1 cellular context compared by ENCODE assay signal in the genomic region with DNA sequence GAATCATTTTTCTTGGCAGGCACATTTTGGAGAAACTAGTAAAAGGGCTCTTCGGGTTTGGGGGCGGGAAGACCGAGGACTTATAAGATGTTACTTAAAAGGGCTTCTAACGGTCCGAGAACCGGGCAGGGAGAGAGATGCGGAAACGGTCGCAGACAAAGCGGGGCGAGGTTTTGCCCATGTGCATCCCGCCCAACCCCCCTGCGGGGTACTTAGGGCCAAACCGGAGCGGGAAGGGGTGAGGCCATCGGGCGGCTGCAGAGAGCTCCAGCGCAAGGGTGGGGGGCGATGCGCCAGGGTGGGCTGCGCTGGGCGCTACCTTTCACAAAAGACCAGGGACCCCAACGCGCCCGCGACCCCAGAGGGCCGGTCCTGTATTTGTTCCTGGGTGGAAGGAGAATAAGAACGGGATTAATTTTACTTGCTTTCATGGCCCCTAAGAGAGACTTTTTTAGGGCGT.
TF ChIP-seq lines count a peak whose summit lies in the region.

No MANE protein-coding gene starts in this region.

TF ChIP-seq in HepG2, 621 proteins besides CTCF, POLR2A, EP300 and RAD21 (continued from another document and continues in another):
- TF ChIP-seq, protein P1, sequence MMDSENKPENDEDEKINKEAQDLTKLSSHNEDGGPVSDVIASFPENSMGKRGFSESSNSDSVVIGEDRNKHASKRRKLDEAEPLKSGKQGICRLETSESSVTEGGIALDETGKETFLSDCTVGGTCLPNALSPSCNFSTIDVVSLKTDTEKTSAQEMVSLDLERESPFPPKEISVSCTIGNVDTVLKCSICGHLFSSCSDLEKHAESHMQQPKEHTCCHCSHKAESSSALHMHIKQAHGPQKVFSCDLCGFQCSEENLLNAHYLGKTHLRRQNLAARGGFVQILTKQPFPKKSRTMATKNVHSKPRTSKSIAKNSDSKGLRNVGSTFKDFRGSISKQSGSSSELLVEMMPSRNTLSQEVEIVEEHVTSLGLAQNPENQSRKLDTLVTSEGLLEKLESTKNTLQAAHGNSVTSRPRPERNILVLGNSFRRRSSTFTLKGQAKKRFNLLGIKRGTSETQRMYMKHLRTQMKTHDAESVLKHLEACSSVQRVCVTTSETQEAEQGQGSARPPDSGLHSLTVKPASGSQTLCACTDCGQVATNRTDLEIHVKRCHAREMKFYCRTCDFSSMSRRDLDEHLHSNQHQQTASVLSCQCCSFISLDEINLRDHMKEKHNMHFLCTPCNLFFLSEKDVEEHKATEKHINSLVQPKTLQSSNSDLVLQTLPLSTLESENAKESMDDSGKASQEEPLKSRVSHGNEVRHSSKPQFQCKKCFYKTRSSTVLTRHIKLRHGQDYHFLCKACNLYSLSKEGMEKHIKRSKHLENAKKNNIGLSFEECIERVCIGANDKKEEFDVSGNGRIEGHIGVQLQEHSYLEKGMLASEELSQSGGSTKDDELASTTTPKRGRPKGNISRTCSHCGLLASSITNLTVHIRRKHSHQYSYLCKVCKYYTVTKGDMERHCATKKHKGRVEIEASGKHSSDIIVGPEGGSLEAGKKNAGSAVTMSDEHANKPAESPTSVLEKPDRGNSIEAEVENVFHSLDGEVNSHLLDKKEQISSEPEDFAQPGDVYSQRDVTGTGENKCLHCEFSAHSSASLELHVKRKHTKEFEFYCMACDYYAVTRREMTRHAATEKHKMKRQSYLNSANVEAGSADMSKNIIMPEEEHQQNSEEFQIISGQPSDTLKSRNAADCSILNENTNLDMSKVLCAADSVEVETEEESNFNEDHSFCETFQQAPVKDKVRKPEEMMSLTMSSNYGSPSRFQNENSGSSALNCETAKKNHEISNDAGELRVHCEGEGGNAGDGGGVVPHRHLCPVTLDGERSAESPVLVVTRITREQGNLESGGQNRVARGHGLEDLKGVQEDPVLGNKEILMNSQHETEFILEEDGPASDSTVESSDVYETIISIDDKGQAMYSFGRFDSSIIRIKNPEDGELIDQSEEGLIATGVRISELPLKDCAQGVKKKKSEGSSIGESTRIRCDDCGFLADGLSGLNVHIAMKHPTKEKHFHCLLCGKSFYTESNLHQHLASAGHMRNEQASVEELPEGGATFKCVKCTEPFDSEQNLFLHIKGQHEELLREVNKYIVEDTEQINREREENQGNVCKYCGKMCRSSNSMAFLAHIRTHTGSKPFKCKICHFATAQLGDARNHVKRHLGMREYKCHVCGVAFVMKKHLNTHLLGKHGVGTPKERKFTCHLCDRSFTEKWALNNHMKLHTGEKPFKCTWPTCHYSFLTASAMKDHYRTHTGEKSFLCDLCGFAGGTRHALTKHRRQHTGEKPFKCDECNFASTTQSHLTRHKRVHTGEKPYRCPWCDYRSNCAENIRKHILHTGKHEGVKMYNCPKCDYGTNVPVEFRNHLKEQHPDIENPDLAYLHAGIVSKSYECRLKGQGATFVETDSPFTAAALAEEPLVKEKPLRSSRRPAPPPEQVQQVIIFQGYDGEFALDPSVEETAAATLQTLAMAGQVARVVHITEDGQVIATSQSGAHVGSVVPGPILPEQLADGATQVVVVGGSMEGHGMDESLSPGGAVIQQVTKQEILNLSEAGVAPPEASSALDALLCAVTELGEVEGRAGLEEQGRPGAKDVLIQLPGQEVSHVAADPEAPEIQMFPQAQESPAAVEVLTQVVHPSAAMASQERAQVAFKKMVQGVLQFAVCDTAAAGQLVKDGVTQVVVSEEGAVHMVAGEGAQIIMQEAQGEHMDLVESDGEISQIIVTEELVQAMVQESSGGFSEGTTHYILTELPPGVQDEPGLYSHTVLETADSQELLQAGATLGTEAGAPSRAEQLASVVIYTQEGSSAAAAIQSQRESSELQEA (CRISPR knock-in tag; IDR thresholded peaks at IDR 0.05; ENCODE audit: not compliant biosample characterization), result no peak
- TF ChIP-seq SIX4 (CRISPR knock-in tag; IDR thresholded peaks at IDR 0.05) (no peak), ZNF879 (CRISPR knock-in tag; IDR thresholded peaks at IDR 0.05) (no peak), ZNF883 (CRISPR knock-in tag; IDR thresholded peaks at IDR 0.05; ENCODE audit: not compliant biosample characterization) (no peak), ZNF230 (CRISPR knock-in tag; IDR thresholded peaks at IDR 0.05) (no peak), NCOR1 (IDR thresholded peaks at IDR 0.05; ENCODE audit: borderline replicate concordance, low read length) (no peak), ZNF317 (CRISPR knock-in tag; IDR thresholded peaks at IDR 0.05) (no peak), ATF7 (IDR thresholded peaks at IDR 0.05) (no peak), ATF7 (CRISPR knock-in tag; IDR thresholded peaks at IDR 0.05) (0 out of 2 replicates have a peak, but pooled peaks have one; percentile 25), MYNN (CRISPR knock-in tag; IDR thresholded peaks at IDR 0.05; ENCODE audit: low read depth) (no peak), YEATS2 (CRISPR knock-in tag; IDR thresholded peaks at IDR 0.05; ENCODE audit: borderline replicate concordance) (no peak), FOXK2 (IDR thresholded peaks at IDR 0.05) (no peak), HNRNPH1 (optimal IDR thresholded peaks at IDR 0.05; ENCODE audit: low read depth, low read length) (peak; percentile 70), ZNF563 (CRISPR knock-in tag; IDR thresholded peaks at IDR 0.05) (no peak), HOXA3 (CRISPR knock-in tag; IDR thresholded peaks at IDR 0.05) (no peak), TGIF2 (CRISPR knock-in tag; IDR thresholded peaks at IDR 0.05) (no peak; the same call in 1 of the 2 replicates), ZNF841 (CRISPR knock-in tag; IDR thresholded peaks at IDR 0.05; ENCODE audit: borderline replicate concordance) (peak; percentile 78; the same call in 1 of the 2 replicates), MBD4 (IDR thresholded peaks at IDR 0.05; ENCODE audit: borderline replicate concordance, low read length) (peak; percentile 57; the same call in 1 of the 2 replicates), ZNF367 (CRISPR knock-in tag; IDR thresholded peaks at IDR 0.05; ENCODE audit: borderline replicate concordance) (no peak; the same call in 1 of the 2 replicates), ZNF547 (CRISPR knock-in tag; IDR thresholded peaks at IDR 0.05) (no peak), GFI1 (CRISPR knock-in tag; IDR thresholded peaks at IDR 0.05; ENCODE audit: borderline replicate concordance) (0 out of 2 replicates have a peak, but pooled peaks have one; percentile 4), ZNF430 (CRISPR knock-in tag; IDR thresholded peaks at IDR 0.05) (no peak), ZNF780A (CRISPR knock-in tag; IDR thresholded peaks at IDR 0.05) (no peak), NFE2L1 (CRISPR knock-in tag; IDR thresholded peaks at IDR 0.05; ENCODE audit: borderline replicate concordance) (no peak), POLR2G (IDR thresholded peaks at IDR 0.05; ENCODE audit: low read depth, low read length) (peak; percentile 14; the same call in 1 of the 2 replicates), ZNF264 (CRISPR knock-in tag; IDR thresholded peaks at IDR 0.05) (no peak)
- TF ChIP-seq, protein P2, sequence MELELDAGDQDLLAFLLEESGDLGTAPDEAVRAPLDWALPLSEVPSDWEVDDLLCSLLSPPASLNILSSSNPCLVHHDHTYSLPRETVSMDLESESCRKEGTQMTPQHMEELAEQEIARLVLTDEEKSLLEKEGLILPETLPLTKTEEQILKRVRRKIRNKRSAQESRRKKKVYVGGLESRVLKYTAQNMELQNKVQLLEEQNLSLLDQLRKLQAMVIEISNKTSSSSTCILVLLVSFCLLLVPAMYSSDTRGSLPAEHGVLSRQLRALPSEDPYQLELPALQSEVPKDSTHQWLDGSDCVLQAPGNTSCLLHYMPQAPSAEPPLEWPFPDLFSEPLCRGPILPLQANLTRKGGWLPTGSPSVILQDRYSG (CRISPR knock-in tag; IDR thresholded peaks at IDR 0.05), result 0 out of 2 replicates have a peak, but pooled peaks have one; percentile 13
- TF ChIP-seq, protein P3, sequence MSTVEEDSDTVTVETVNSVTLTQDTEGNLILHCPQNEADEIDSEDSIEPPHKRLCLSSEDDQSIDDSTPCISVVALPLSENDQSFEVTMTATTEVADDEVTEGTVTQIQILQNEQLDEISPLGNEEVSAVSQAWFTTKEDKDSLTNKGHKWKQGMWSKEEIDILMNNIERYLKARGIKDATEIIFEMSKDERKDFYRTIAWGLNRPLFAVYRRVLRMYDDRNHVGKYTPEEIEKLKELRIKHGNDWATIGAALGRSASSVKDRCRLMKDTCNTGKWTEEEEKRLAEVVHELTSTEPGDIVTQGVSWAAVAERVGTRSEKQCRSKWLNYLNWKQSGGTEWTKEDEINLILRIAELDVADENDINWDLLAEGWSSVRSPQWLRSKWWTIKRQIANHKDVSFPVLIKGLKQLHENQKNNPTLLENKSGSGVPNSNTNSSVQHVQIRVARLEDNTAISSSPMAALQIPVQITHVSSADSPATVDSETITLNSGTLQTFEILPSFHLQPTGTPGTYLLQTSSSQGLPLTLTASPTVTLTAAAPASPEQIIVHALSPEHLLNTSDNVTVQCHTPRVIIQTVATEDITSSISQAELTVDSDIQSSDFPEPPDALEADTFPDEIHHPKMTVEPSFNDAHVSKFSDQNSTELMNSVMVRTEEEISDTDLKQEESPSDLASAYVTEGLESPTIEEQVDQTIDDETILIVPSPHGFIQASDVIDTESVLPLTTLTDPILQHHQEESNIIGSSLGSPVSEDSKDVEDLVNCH (CRISPR knock-in tag; IDR thresholded peaks at IDR 0.05), result no peak
- TF ChIP-seq, protein P4, sequence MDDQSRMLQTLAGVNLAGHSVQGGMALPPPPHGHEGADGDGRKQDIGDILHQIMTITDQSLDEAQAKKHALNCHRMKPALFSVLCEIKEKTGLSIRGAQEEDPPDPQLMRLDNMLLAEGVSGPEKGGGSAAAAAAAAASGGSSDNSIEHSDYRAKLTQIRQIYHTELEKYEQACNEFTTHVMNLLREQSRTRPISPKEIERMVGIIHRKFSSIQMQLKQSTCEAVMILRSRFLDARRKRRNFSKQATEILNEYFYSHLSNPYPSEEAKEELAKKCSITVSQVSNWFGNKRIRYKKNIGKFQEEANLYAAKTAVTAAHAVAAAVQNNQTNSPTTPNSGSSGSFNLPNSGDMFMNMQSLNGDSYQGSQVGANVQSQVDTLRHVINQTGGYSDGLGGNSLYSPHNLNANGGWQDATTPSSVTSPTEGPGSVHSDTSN (CRISPR knock-in tag; IDR thresholded peaks at IDR 0.05; ENCODE audit: borderline replicate concordance), result no peak
- TF ChIP-seq, protein P5, sequence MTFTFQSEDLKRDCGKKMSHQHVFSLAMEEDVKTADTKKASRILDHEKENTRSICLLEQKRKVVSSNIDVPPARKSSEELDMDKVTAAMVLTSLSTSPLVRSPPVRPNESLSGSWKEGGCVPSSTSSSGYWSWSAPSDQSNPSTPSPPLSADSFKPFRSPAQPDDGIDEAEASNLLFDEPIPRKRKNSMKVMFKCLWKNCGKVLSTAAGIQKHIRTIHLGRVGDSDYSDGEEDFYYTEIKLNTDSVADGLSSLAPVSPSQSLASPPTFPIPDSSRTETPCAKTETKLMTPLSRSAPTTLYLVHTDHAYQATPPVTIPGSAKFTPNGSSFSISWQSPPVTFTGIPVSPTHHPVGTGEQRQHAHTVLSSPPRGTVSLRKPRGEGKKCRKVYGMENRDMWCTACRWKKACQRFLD (CRISPR knock-in tag; IDR thresholded peaks at IDR 0.05; ENCODE audit: borderline replicate concordance), result peak; percentile 75; the same call in 1 of the 2 replicates
- TF ChIP-seq, protein P6, sequence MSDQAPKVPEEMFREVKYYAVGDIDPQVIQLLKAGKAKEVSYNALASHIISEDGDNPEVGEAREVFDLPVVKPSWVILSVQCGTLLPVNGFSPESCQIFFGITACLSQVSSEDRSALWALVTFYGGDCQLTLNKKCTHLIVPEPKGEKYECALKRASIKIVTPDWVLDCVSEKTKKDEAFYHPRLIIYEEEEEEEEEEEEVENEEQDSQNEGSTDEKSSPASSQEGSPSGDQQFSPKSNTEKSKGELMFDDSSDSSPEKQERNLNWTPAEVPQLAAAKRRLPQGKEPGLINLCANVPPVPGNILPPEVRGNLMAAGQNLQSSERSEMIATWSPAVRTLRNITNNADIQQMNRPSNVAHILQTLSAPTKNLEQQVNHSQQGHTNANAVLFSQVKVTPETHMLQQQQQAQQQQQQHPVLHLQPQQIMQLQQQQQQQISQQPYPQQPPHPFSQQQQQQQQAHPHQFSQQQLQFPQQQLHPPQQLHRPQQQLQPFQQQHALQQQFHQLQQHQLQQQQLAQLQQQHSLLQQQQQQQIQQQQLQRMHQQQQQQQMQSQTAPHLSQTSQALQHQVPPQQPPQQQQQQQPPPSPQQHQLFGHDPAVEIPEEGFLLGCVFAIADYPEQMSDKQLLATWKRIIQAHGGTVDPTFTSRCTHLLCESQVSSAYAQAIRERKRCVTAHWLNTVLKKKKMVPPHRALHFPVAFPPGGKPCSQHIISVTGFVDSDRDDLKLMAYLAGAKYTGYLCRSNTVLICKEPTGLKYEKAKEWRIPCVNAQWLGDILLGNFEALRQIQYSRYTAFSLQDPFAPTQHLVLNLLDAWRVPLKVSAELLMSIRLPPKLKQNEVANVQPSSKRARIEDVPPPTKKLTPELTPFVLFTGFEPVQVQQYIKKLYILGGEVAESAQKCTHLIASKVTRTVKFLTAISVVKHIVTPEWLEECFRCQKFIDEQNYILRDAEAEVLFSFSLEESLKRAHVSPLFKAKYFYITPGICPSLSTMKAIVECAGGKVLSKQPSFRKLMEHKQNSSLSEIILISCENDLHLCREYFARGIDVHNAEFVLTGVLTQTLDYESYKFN (CRISPR knock-in tag; conservative IDR thresholded peaks at IDR 0.05), result no peak
- TF ChIP-seq, protein P7, sequence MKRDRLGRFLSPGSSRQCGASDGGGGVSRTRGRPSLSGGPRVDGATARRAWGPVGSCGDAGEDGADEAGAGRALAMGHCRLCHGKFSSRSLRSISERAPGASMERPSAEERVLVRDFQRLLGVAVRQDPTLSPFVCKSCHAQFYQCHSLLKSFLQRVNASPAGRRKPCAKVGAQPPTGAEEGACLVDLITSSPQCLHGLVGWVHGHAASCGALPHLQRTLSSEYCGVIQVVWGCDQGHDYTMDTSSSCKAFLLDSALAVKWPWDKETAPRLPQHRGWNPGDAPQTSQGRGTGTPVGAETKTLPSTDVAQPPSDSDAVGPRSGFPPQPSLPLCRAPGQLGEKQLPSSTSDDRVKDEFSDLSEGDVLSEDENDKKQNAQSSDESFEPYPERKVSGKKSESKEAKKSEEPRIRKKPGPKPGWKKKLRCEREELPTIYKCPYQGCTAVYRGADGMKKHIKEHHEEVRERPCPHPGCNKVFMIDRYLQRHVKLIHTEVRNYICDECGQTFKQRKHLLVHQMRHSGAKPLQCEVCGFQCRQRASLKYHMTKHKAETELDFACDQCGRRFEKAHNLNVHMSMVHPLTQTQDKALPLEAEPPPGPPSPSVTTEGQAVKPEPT (CRISPR knock-in tag; IDR thresholded peaks at IDR 0.05; ENCODE audit: low read depth), result no peak
